In genomic region chr6:16635291-16635809, GRCh38 we compare ENCODE assay signal across 1 cellular context.
TF ChIP-seq lines count a peak whose summit lies in the region.

No MANE protein-coding gene starts in this region.

TF ChIP-seq in H1, 55 proteins besides CTCF, POLR2A, EP300 and RAD21:
- TF ChIP-seq YY1 (IDR thresholded peaks at IDR 0.05; ENCODE audit: low read depth, low read length): no peak
- no peak for TF ChIP-seq SP4 (IDR thresholded peaks at IDR 0.05; ENCODE audit: low read length)
- no peak for TF ChIP-seq RFX5 (IDR thresholded peaks at IDR 0.05; ENCODE audit: borderline replicate concordance, low read depth, low read length)
- no peak for TF ChIP-seq TCF12 (IDR thresholded peaks at IDR 0.05; ENCODE audit: low read depth, low read length)
- no peak for TF ChIP-seq GABPA (IDR thresholded peaks at IDR 0.05; ENCODE audit: borderline replicate concordance, insufficient read depth, low read length)
- TF ChIP-seq TBP (IDR thresholded peaks at IDR 0.05; ENCODE audit: low read depth, low read length): no peak
- TF ChIP-seq FOSL1 (IDR thresholded peaks at IDR 0.05; ENCODE audit: insufficient read depth, low read depth, low read length): no peak
- TF ChIP-seq KDM1A (IDR thresholded peaks at IDR 0.05; ENCODE audit: borderline replicate concordance, low read length): no peak
- TF ChIP-seq KDM5A (IDR thresholded peaks at IDR 0.05; ENCODE audit: low read length): no peak
- no peak for TF ChIP-seq POU5F1 (IDR thresholded peaks at IDR 0.05; ENCODE audit: low read depth, low read length)
- no peak for TF ChIP-seq TEAD4 (IDR thresholded peaks at IDR 0.05; ENCODE audit: low read depth, low read length)
- no peak for TF ChIP-seq NRF1 (IDR thresholded peaks at IDR 0.05; ENCODE audit: low read depth, low read length)
TF ChIP-seq in H1: peak in this region for 0.
